In genomic region chr1:88736633-88737248, GRCh38 we compare ENCODE assay signal across 8 cellular contexts. TPM values are rescaled to one million over a fixed set of nuclear protein-coding genes. Genes with fewer than 3 reads are reported as not detected.
A peak's percentile ranks its signal among the peaks of the same experiment; 100 is the strongest.
DNase-seq lines count a peak whose midpoint lies in the region; ATAC-seq, FAIRE-seq and TF ChIP-seq lines count a peak whose summit lies in the region.

No MANE protein-coding gene starts in this region.

- peak; percentile 35 for DNase-seq in GM04504 (ENCODE audit: low read depth)
- DNase-seq in Jurkat, Clone E6-1 (ENCODE audit: low read depth, low spot score) = peak; percentile 22
- DNase-seq in kidney = no peak
- DNase-seq in RCC 7860 (ENCODE audit: low spot score) = no peak
- no peak for DNase-seq in NCI-H774 (lab: John Stamatoyannopoulos, UW)

- FAIRE-seq in kidney (lab: Jason Lieb, UNC) (no peak), RCC 7860 (lab: Jason Lieb, UNC) (no peak)

- peak; percentile 56 for TF ChIP-seq CTCF in kidney (IDR thresholded peaks at IDR 0.05; ENCODE audit: borderline replicate concordance, extremely low read depth, insufficient read depth)

- no peaks in the 10 kb centered on the region for H3K27me3 Mint-ChIP-seq in activated T-helper 17 cell treated with anti-CD3 and anti-CD28 coated beads, Interleukin-2, amount 50 U/mL, for 72 hours

- H3K36me3 ChIP-seq in kidney (ENCODE audit: control insufficient read depth in 1 of 2, insufficient read depth in 2 of 2, low read length in 2 of 2) = peaks cover 2 to 4% of the 10 kb centered on the region in 2 donors

- peaks cover 10% of the 10 kb centered on the region for H3K9me3 Mint-ChIP-seq in activated T-helper 17 cell treated with anti-CD3 and anti-CD28 coated beads, Interleukin-2, amount 50 U/mL, for 72 hours

- peak; percentile 42 for ATAC-seq in activated T-helper 17 cell treated with anti-CD3 and anti-CD28 coated beads, Interleukin-2, amount 50 U/mL, for 72 hours (replicated peaks)
- ATAC-seq in HG02798 (IDR thresholded peaks at IDR 0.05; ENCODE audit: poor library complexity, unreplicated experiment) (no peak), HG03521 (IDR thresholded peaks at IDR 0.05; ENCODE audit: unreplicated experiment) (no peak)

- H3K4me1 ChIP-seq in kidney (ENCODE audit: control insufficient read depth in 1 of 2, insufficient read depth in 1 of 2, low read depth in 1 of 2, low read length in 2 of 2) = peaks cover 0 to 2% of the 10 kb centered on the region in 2 donors

- H3K9ac ChIP-seq in kidney (ENCODE audit: low read length in 2 of 2) = no peak overlapping the region

- no peak overlapping the region for H3K27ac Mint-ChIP-seq in activated T-helper 17 cell treated with anti-CD3 and anti-CD28 coated beads, Interleukin-2, amount 50 U/mL, for 72 hours

- peaks cover 6% of the 10 kb centered on the region for H3K4me1 Mint-ChIP-seq in activated T-helper 17 cell treated with anti-CD3 and anti-CD28 coated beads, Interleukin-2, amount 50 U/mL, for 72 hours

- H3K4me3 ChIP-seq in Jurkat, Clone E6-1 (ENCODE audit: low read length) = no peak overlapping the region
- no peak overlapping the region for H3K4me3 ChIP-seq in kidney (ENCODE audit: low read length in 2 of 2)

- no peak overlapping the region for H3K27ac ChIP-seq in kidney (ENCODE audit: low read depth in 2 of 2, low read length in 2 of 2)

- peaks cover 23% of the 10 kb centered on the region for H3K36me3 Mint-ChIP-seq in activated T-helper 17 cell treated with anti-CD3 and anti-CD28 coated beads, Interleukin-2, amount 50 U/mL, for 72 hours (ENCODE audit: low read depth)

- intact Hi-C loops in kidney (cut with DNase I) = no loop called here

- H3K9me3 ChIP-seq in kidney (ENCODE audit: control insufficient read depth in 1 of 2, low read length in 2 of 2) = peaks cover 0 to 10% of the 10 kb centered on the region in 2 donors

- no peak overlapping the region for H3K4me3 Mint-ChIP-seq in activated T-helper 17 cell treated with anti-CD3 and anti-CD28 coated beads, Interleukin-2, amount 50 U/mL, for 72 hours

RNA-seq across cellular contexts. Expression of gene PKN2, which starts 52.7 kb away (rescaled TPM):
- polyA plus RNA-seq in Jurkat, Clone E6-1 (2012; ENCODE audit: insufficient read depth, insufficient read length) = 11.7 TPM
- total RNA-seq in activated T-helper 17 cell treated with anti-CD3 and anti-CD28 coated beads, Interleukin-2, amount 50 U/mL, for 72 hours = 10 to 100 TPM; 23.7 to 24.1 TPM
- total RNA-seq in kidney = 49.3 TPM
- polyA plus RNA-seq in kidney (ENCODE audit: insufficient read depth, low read depth, low replicate concordance) = 7.3 TPM

Comparison
In these comparisons a context has a peak if more than half of its experiments do, and no peak if none do; other contexts are left out.
1. DNase-seq: peak in GM04504 (single experiment) and Jurkat, Clone E6-1 (single experiment); none in kidney (single experiment), RCC 7860 (single experiment) and NCI-H774 (single experiment).